ENCODE assay signal across 23 cellular contexts in genomic region chr2:118851650-118852049, GRCh38. TPM values are rescaled to one million over a fixed set of nuclear protein-coding genes. Genes with fewer than 3 reads are reported as not detected.
DNase-seq lines count a peak whose midpoint lies in the region; ATAC-seq and TF ChIP-seq lines count a peak whose summit lies in the region.
"Had no signal": no experiment of that assay in that cellular context is flagged by ENCODE, and none has a peak within 500 bp of the region (broad histone marks: within the 10 kb centered on the region; RNA-seq: fewer than 3 reads in every experiment).

No MANE protein-coding gene starts in this region.

- H3K4me3 Mint-ChIP-seq in activated naive CD8-positive, alpha-beta T cell treated with anti-CD3 and anti-CD28 coated beads, Interleukin-2, amount 50 U/mL, for 24 hours, result no peak overlapping the region
- H3K4me3 Mint-ChIP-seq in activated naive CD8-positive, alpha-beta T cell treated with anti-CD3 and anti-CD28 coated beads for 36 hours, result no peak overlapping the region
- no peak overlapping the region for H3K4me3 Mint-ChIP-seq in activated T-helper 1 cell treated with anti-CD3 and anti-CD28 coated beads, Interleukin-12 subunit alpha, Interleukin-12 subunit beta, Interleukin-2, Interleukin-4 antibody, amounts not matched to agents 30 ng/mL and 10 ng/mL and 1 ng/mL, durations not matched to agents 14 hours and 24 hours and 36 hours
- H3K4me3 Mint-ChIP-seq in nephron, result peak overlapping the region in 2 of 3 experiments; percentile 34 to 37
- peak overlapping the region; percentile 61 for H3K4me3 Mint-ChIP-seq in type B pancreatic cell
- H3K4me3 Mint-ChIP-seq: activated CD8-positive, alpha-beta T cell treated with anti-CD3 and anti-CD28 coated beads for 36 hours; dendritic cell treated with granulocyte-macrophage colony-stimulating factor and Interleukin-4, amounts not matched to agents 40 ng/mL and 50 ng/mL, for 4 days had no signal

- H3K9me3 Mint-ChIP-seq in activated naive CD8-positive, alpha-beta T cell treated with anti-CD3 and anti-CD28 coated beads, Interleukin-2, amount 50 U/mL, for 24 hours, result no peaks in the 10 kb centered on the region
- peaks cover 1% of the 10 kb centered on the region for H3K9me3 Mint-ChIP-seq in activated naive CD8-positive, alpha-beta T cell treated with anti-CD3 and anti-CD28 coated beads for 36 hours
- no peaks in the 10 kb centered on the region for H3K9me3 Mint-ChIP-seq in activated T-helper 1 cell treated with anti-CD3 and anti-CD28 coated beads, Interleukin-12 subunit alpha, Interleukin-12 subunit beta, Interleukin-2, Interleukin-4 antibody, amounts not matched to agents 30 ng/mL and 10 ng/mL and 1 ng/mL, durations not matched to agents 14 hours and 24 hours and 36 hours
- H3K9me3 Mint-ChIP-seq in nephron (no peaks in the 10 kb centered on the region), type B pancreatic cell (no peaks in the 10 kb centered on the region)
- H3K9me3 Mint-ChIP-seq: activated CD8-positive, alpha-beta T cell treated with anti-CD3 and anti-CD28 coated beads for 36 hours; dendritic cell treated with granulocyte-macrophage colony-stimulating factor and Interleukin-4, amounts not matched to agents 40 ng/mL and 50 ng/mL, for 4 days had no signal

- peak overlapping the region; percentile 18 for H3K27ac Mint-ChIP-seq in activated naive CD8-positive, alpha-beta T cell treated with anti-CD3 and anti-CD28 coated beads, Interleukin-2, amount 50 U/mL, for 24 hours
- H3K27ac Mint-ChIP-seq in activated naive CD8-positive, alpha-beta T cell treated with anti-CD3 and anti-CD28 coated beads for 36 hours, result no peak overlapping the region
- peak overlapping the region; percentile 21 for H3K27ac Mint-ChIP-seq in activated T-helper 1 cell treated with anti-CD3 and anti-CD28 coated beads, Interleukin-12 subunit alpha, Interleukin-12 subunit beta, Interleukin-2, Interleukin-4 antibody, amounts not matched to agents 30 ng/mL and 10 ng/mL and 1 ng/mL, durations not matched to agents 14 hours and 24 hours and 36 hours
- H3K27ac Mint-ChIP-seq in nephron, result no peak overlapping the region
- H3K27ac Mint-ChIP-seq in type B pancreatic cell, result no peak overlapping the region
- H3K27ac Mint-ChIP-seq: activated CD8-positive, alpha-beta T cell treated with anti-CD3 and anti-CD28 coated beads for 36 hours; dendritic cell treated with granulocyte-macrophage colony-stimulating factor and Interleukin-4, amounts not matched to agents 40 ng/mL and 50 ng/mL, for 4 days had no signal

- peaks cover 2% of the 10 kb centered on the region for H3K36me3 Mint-ChIP-seq in activated naive CD8-positive, alpha-beta T cell treated with anti-CD3 and anti-CD28 coated beads, Interleukin-2, amount 50 U/mL, for 24 hours (ENCODE audit: low read depth)
- H3K36me3 Mint-ChIP-seq in activated naive CD8-positive, alpha-beta T cell treated with anti-CD3 and anti-CD28 coated beads for 36 hours, result peaks cover 2% of the 10 kb centered on the region
- H3K36me3 Mint-ChIP-seq in activated T-helper 1 cell treated with anti-CD3 and anti-CD28 coated beads, Interleukin-12 subunit alpha, Interleukin-12 subunit beta, Interleukin-2, Interleukin-4 antibody, amounts not matched to agents 30 ng/mL and 10 ng/mL and 1 ng/mL, durations not matched to agents 14 hours and 24 hours and 36 hours (ENCODE audit: low read depth), result peaks cover 2% of the 10 kb centered on the region
- no peaks in the 10 kb centered on the region for H3K36me3 Mint-ChIP-seq in nephron (ENCODE audit: low read depth)
- no peaks in the 10 kb centered on the region for H3K36me3 Mint-ChIP-seq in type B pancreatic cell

- no peak for ATAC-seq in activated naive CD8-positive, alpha-beta T cell treated with anti-CD3 and anti-CD28 coated beads, Interleukin-2, amount 50 U/mL, for 24 hours
- ATAC-seq in HG03432 (IDR thresholded peaks at IDR 0.05; ENCODE audit: unreplicated experiment), result no peak
- no peak for ATAC-seq in HG02970 (IDR thresholded peaks at IDR 0.05; ENCODE audit: low FRiP score, unreplicated experiment)
- ATAC-seq in GM18505 (IDR thresholded peaks at IDR 0.05; ENCODE audit: unreplicated experiment), result no peak
- ATAC-seq: activated CD8-positive, alpha-beta T cell treated with anti-CD3 and anti-CD28 coated beads for 36 hours; heart right ventricle; left ventricle myocardium superior had no signal

- DNase-seq in activated naive CD8-positive, alpha-beta T cell treated with anti-CD3 and anti-CD28 coated beads, Interleukin-2, amount 50 U/mL, for 24 hours, result no peak
- no peak for DNase-seq in activated naive CD8-positive, alpha-beta T cell treated with anti-CD3 and anti-CD28 coated beads for 36 hours
- no peak for DNase-seq in activated T-helper 1 cell treated with anti-CD3 and anti-CD28 coated beads, Interleukin-12 subunit alpha, Interleukin-12 subunit beta, Interleukin-2, Interleukin-4 antibody, amounts not matched to agents 30 ng/mL and 10 ng/mL and 1 ng/mL, durations not matched to agents 14 hours and 24 hours and 36 hours (ENCODE audit: low spot score)
- DNase-seq in type B pancreatic cell (ENCODE audit: extremely low spot score, unreplicated experiment), result peak; percentile 60
- DNase-seq: ACHN; activated CD8-positive, alpha-beta T cell treated with anti-CD3 and anti-CD28 coated beads for 36 hours; activated naive CD4-positive, alpha-beta T cell treated with Interleukin-2 at 50 U/mL for 16 hours; activated T-cell treated with anti-CD3 and anti-CD28 coated beads, Interleukin-2, amount 50 U/mL, for 1 hour; anterior cingulate cortex; heart right ventricle; left ventricle myocardium superior; NCI-H1417; NCI-H2081 treated with DMSO at 0.1 percent for 48 hours; NCI-H446 treated with DMSO at 0.1 percent for 48 hours; upper lobe of left lung had no signal

- intact Hi-C loops in activated T-helper 1 cell treated with anti-CD3 and anti-CD28 coated beads, Interleukin-12 subunit alpha, Interleukin-12 subunit beta, Interleukin-2, Interleukin-4 antibody, amounts not matched to agents 30 ng/mL and 10 ng/mL and 1 ng/mL, durations not matched to agents 14 hours and 24 hours and 36 hours (cut with micrococcal nuclease), result loop anchor here (10.0 kb wide), 1 partner anchor 1493 kb away; the partner anchor contains the start of gene INHBB

- peaks cover 35% of the 10 kb centered on the region for H3K4me1 Mint-ChIP-seq in activated naive CD8-positive, alpha-beta T cell treated with anti-CD3 and anti-CD28 coated beads, Interleukin-2, amount 50 U/mL, for 24 hours
- H3K4me1 Mint-ChIP-seq in activated naive CD8-positive, alpha-beta T cell treated with anti-CD3 and anti-CD28 coated beads for 36 hours, result peaks cover 26% of the 10 kb centered on the region
- peaks cover 4% of the 10 kb centered on the region for H3K4me1 Mint-ChIP-seq in activated T-helper 1 cell treated with anti-CD3 and anti-CD28 coated beads, Interleukin-12 subunit alpha, Interleukin-12 subunit beta, Interleukin-2, Interleukin-4 antibody, amounts not matched to agents 30 ng/mL and 10 ng/mL and 1 ng/mL, durations not matched to agents 14 hours and 24 hours and 36 hours (ENCODE audit: low read depth)
- peaks cover 32% of the 10 kb centered on the region for H3K4me1 Mint-ChIP-seq in nephron
- H3K4me1 Mint-ChIP-seq in type B pancreatic cell (ENCODE audit: unreplicated experiment), result peaks cover 4% of the 10 kb centered on the region

- no peak for TF ChIP-seq POLR2A in GM18505 (IDR thresholded peaks at IDR 0.05; ENCODE audit: borderline replicate concordance, extremely low read depth, insufficient read depth, insufficient read length)

- H3K27me3 Mint-ChIP-seq in activated naive CD8-positive, alpha-beta T cell treated with anti-CD3 and anti-CD28 coated beads, Interleukin-2, amount 50 U/mL, for 24 hours, result peaks cover 87% of the 10 kb centered on the region
- H3K27me3 Mint-ChIP-seq in activated naive CD8-positive, alpha-beta T cell treated with anti-CD3 and anti-CD28 coated beads for 36 hours, result peaks cover 96% of the 10 kb centered on the region
- peaks cover 80% of the 10 kb centered on the region for H3K27me3 Mint-ChIP-seq in activated T-helper 1 cell treated with anti-CD3 and anti-CD28 coated beads, Interleukin-12 subunit alpha, Interleukin-12 subunit beta, Interleukin-2, Interleukin-4 antibody, amounts not matched to agents 30 ng/mL and 10 ng/mL and 1 ng/mL, durations not matched to agents 14 hours and 24 hours and 36 hours (ENCODE audit: insufficient read depth)
- H3K27me3 Mint-ChIP-seq in nephron (ENCODE audit: low read depth) (peaks cover 97% of the 10 kb centered on the region), type B pancreatic cell (peaks cover 96% of the 10 kb centered on the region)

- TF ChIP-seq CTCF in nephron (IDR thresholded peaks at IDR 0.05; ENCODE audit: unreplicated experiment in 3 of 3) (no peak), type B pancreatic cell (conservative IDR thresholded peaks at IDR 0.05) (no peak)

RNA-seq across cellular contexts. Expression of gene EN1, which starts 4.2 kb away (rescaled TPM):
- not detected for total RNA-seq in activated naive CD8-positive, alpha-beta T cell treated with anti-CD3 and anti-CD28 coated beads for 36 hours
- not detected in 2 replicates for total RNA-seq in activated T-helper 1 cell treated with anti-CD3 and anti-CD28 coated beads, Interleukin-12 subunit alpha, Interleukin-12 subunit beta, Interleukin-2, Interleukin-4 antibody, amounts not matched to agents 30 ng/mL and 10 ng/mL and 1 ng/mL, durations not matched to agents 14 hours and 24 hours and 36 hours
- 0.57 and 2.7 TPM in 2 replicates for total RNA-seq in type B pancreatic cell (ENCODE audit: low replicate concordance)
- total RNA-seq: activated CD8-positive, alpha-beta T cell treated with anti-CD3 and anti-CD28 coated beads for 36 hours; left ventricle myocardium superior; MCF 10A; mononuclear cell; right atrium auricular region had no signal

Comparison
In these comparisons a context has a peak if more than half of its experiments do, and no peak if none do; other contexts are left out.
1. H3K27ac Mint-ChIP-seq: peak in activated naive CD8-positive, alpha-beta T cell treated with anti-CD3 and anti-CD28 coated beads, Interleukin-2, amount 50 U/mL, for 24 hours (single experiment) and activated T-helper 1 cell treated with anti-CD3 and anti-CD28 coated beads, Interleukin-12 subunit alpha, Interleukin-12 subunit beta, Interleukin-2, Interleukin-4 antibody, amounts not matched to agents 30 ng/mL and 10 ng/mL and 1 ng/mL, durations not matched to agents 14 hours and 24 hours and 36 hours (single experiment); none in activated naive CD8-positive, alpha-beta T cell treated with anti-CD3 and anti-CD28 coated beads for 36 hours (single experiment), nephron (0 of 3) and type B pancreatic cell (single experiment).
2. H3K4me3 Mint-ChIP-seq: peak in nephron (2 of 3) and type B pancreatic cell (single experiment); none in activated naive CD8-positive, alpha-beta T cell treated with anti-CD3 and anti-CD28 coated beads, Interleukin-2, amount 50 U/mL, for 24 hours (single experiment), activated naive CD8-positive, alpha-beta T cell treated with anti-CD3 and anti-CD28 coated beads for 36 hours (single experiment) and activated T-helper 1 cell treated with anti-CD3 and anti-CD28 coated beads, Interleukin-12 subunit alpha, Interleukin-12 subunit beta, Interleukin-2, Interleukin-4 antibody, amounts not matched to agents 30 ng/mL and 10 ng/mL and 1 ng/mL, durations not matched to agents 14 hours and 24 hours and 36 hours (single experiment).